In the genomic region with DNA sequence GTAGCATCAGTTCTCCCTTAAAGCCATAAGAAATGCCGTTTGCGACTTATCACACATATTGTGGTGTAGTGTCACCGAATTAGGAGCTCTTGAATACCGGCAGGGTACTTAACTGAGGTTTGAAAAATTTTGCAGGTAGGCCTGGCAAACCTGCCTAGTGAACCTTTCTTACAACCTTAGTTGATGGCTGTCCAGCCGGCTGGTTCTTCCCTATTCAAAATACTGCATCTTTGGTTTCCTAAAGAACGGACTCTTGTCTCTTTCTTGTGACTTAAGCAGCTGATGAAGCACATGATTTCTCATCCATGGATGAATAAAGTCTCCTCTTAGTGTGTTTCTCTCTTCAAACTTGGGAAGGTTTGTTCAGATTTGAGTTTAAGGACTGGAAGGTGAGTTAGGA, we compare ENCODE assay signal across 8 cellular contexts. TPM values are rescaled to one million over a fixed set of nuclear protein-coding genes. Genes with fewer than 3 reads are reported as not detected.
DNase-seq lines count a peak whose midpoint lies in the region; ATAC-seq and TF ChIP-seq lines count a peak whose summit lies in the region.

No MANE protein-coding gene starts in this region.

- no peaks in the 10 kb centered on the region for H3K36me3 ChIP-seq in H7 (replicated peaks; ENCODE audit: control insufficient read depth, insufficient read depth, low read length)

- H3K27me3 Mint-ChIP-seq in T-helper 2 cell treated with Interferon-gamma antibody and Interleukin-4, amounts not matched to agents 5 μg/mL and 100 μg/mL, for 36 hours (ENCODE audit: low read depth): no peaks in the 10 kb centered on the region

- H3K27ac Mint-ChIP-seq in T-helper 2 cell treated with Interferon-gamma antibody and Interleukin-4, amounts not matched to agents 5 μg/mL and 100 μg/mL, for 36 hours: no peak overlapping the region

- TF ChIP-seq CTCF in foreskin fibroblast (IDR thresholded peaks at IDR 0.05; ENCODE audit: low read depth, low read length): no peak
- no peak for TF ChIP-seq CTCF in retinal pigment epithelial cell (conservative IDR thresholded peaks at IDR 0.05; ENCODE audit: low read depth, low read length)

- ATAC-seq in HG03565 (IDR thresholded peaks at IDR 0.05; ENCODE audit: unreplicated experiment): no peak

- peak overlapping the region; percentile 88 for H3K4me3 Mint-ChIP-seq in T-helper 2 cell treated with Interferon-gamma antibody and Interleukin-4, amounts not matched to agents 5 μg/mL and 100 μg/mL, for 36 hours

- DNase-seq in H7 (no peak), foreskin fibroblast (no peak), retinal pigment epithelial cell (ENCODE audit: low read depth) (no peak), SKM-1 treated with dmso at 0.1 percent for 144 hours (lab: John Stamatoyannopoulos, UW; ENCODE audit: unreplicated experiment) (no peak), activated gamma-delta T cell treated with Interleukin-2 at 50 U/mL for 16 hours (no peak)
- no peak for DNase-seq in T-helper 2 cell treated with Interferon-gamma antibody and Interleukin-4, amounts not matched to agents 5 μg/mL and 100 μg/mL, for 36 hours (ENCODE audit: low spot score)
- no peak for DNase-seq in activated CD8-positive, alpha-beta memory T cell treated with anti-CD3 and anti-CD28 coated beads, Interleukin-2, amount 50 U/mL, for 4 hours

- no peaks in the 10 kb centered on the region for H3K9me3 Mint-ChIP-seq in T-helper 2 cell treated with Interferon-gamma antibody and Interleukin-4, amounts not matched to agents 5 μg/mL and 100 μg/mL, for 36 hours

- H3K4me3 ChIP-seq in H7 (ENCODE audit: insufficient read depth, low read depth, low read length) (peak overlapping the region; percentile 93), foreskin fibroblast (ENCODE audit: low read depth in 1 of 2, low read length in 2 of 2) (peak overlapping the region; percentile 87 to 89), retinal pigment epithelial cell (ENCODE audit: low read length) (peak overlapping the region; percentile 92)

- peaks cover 20% of the 10 kb centered on the region for H3K36me3 Mint-ChIP-seq in T-helper 2 cell treated with Interferon-gamma antibody and Interleukin-4, amounts not matched to agents 5 μg/mL and 100 μg/mL, for 36 hours (ENCODE audit: low read depth)

- H3K4me1 Mint-ChIP-seq in T-helper 2 cell treated with Interferon-gamma antibody and Interleukin-4, amounts not matched to agents 5 μg/mL and 100 μg/mL, for 36 hours (ENCODE audit: low read depth): peaks cover 52% of the 10 kb centered on the region

- H3K27me3 ChIP-seq in H7 (ENCODE audit: control insufficient read depth, insufficient read depth, low read length): no peaks in the 10 kb centered on the region

RNA-seq across cellular contexts. Expression of a gene that starts 1.5 kb away (rescaled TPM):
- total RNA-seq in H7 (2014; rRNA removed; shearing (Covaris generic)): 40.6 and 50.0 TPM in 2 replicates
